In genomic region chr17:50153650-50154575, GRCh38 we compare ENCODE assay signal across 2 cellular contexts.
TF ChIP-seq lines count a peak whose summit lies in the region.

No MANE protein-coding gene starts in this region.

TF ChIP-seq in liver, 16 proteins besides CTCF, POLR2A, EP300 and RAD21:
- no peak for TF ChIP-seq NR2F2 (IDR thresholded peaks at IDR 0.05)
- TF ChIP-seq RXRA (IDR thresholded peaks at IDR 0.05), result peak; percentile 42 to 59

TF ChIP-seq in HepG2, 621 proteins besides CTCF, POLR2A, EP300 and RAD21:
- TF ChIP-seq ZBTB4 (CRISPR knock-in tag; IDR thresholded peaks at IDR 0.05; ENCODE audit: borderline replicate concordance) (no peak), YY1 (IDR thresholded peaks at IDR 0.05; ENCODE audit: insufficient read depth, insufficient replicate concordance, low read depth, low read length) (no peak), ZNF350 (CRISPR knock-in tag; IDR thresholded peaks at IDR 0.05; ENCODE audit: borderline replicate concordance, low read depth) (no peak), PHF5A (CRISPR knock-in tag; IDR thresholded peaks at IDR 0.05; ENCODE audit: low read depth, unreplicated experiment) (no peak), TRIM24 (CRISPR knock-in tag; IDR thresholded peaks at IDR 0.05) (no peak), ZFP90 (CRISPR knock-in tag; IDR thresholded peaks at IDR 0.05; ENCODE audit: borderline replicate concordance) (no peak), PAX8 (CRISPR knock-in tag; IDR thresholded peaks at IDR 0.05; ENCODE audit: borderline replicate concordance) (no peak), SPEN (CRISPR knock-in tag; IDR thresholded peaks at IDR 0.05; ENCODE audit: low read depth) (no peak)
